12 cellular contexts compared by ENCODE assay signal in genomic region chr7:124996778-124997177, GRCh38.
A peak's percentile ranks its signal among the peaks of the same experiment; 100 is the strongest.
DNase-seq lines count a peak whose midpoint lies in the region; ATAC-seq, FAIRE-seq and TF ChIP-seq lines count a peak whose summit lies in the region.
"Had no signal": no experiment of that assay in that cellular context is flagged by ENCODE, and none has a peak within 500 bp of the region (broad histone marks: within the 10 kb centered on the region; RNA-seq: fewer than 3 reads in every experiment).

No MANE protein-coding gene starts in this region.

- no peak overlapping the region for H2AK5ac ChIP-seq in H1 (ENCODE audit: low read depth, low read length)

- H3K4me2 ChIP-seq in DND-41 (ENCODE audit: insufficient read depth, low read length) (no peak overlapping the region), H1 (ENCODE audit: insufficient read depth in 1 of 2, low read depth in 2 of 2, low read length in 2 of 2) (no peak overlapping the region)

- no peak overlapping the region for H3K14ac ChIP-seq in H1 (ENCODE audit: insufficient read length)

- H3K36me3 ChIP-seq in DND-41 (ENCODE audit: insufficient read depth, low read length) (no peaks in the 10 kb centered on the region), H1 (ENCODE audit: control insufficient read depth in 2 of 4, insufficient read depth in 4 of 4, low read length in 3 of 4) (no peaks in the 10 kb centered on the region)

- no peak overlapping the region for H2BK5ac ChIP-seq in H1 (ENCODE audit: low read depth, low read length)

- peak; percentile 60 to 62 for TF ChIP-seq RAD21 in H1 (IDR thresholded peaks at IDR 0.05 in 1 of 2, conservative IDR thresholded peaks at IDR 0.05 in 1 of 2; ENCODE audit: low read depth in 2 of 2, low read length in 2 of 2)

- TF ChIP-seq POLR2A in H1 (IDR thresholded peaks at IDR 0.05; ENCODE audit: control extremely low read depth in 1 of 2, low read depth in 2 of 2, low read length in 2 of 2), result no peak

- H2BK120ac ChIP-seq in H1 (replicated peaks; ENCODE audit: low read depth, low read length), result no peak overlapping the region

- H4K20me1 ChIP-seq in DND-41 (ENCODE audit: insufficient read depth, low read length) (no peaks in the 10 kb centered on the region), H1 (replicated peaks in 1 of 2; ENCODE audit: control insufficient read depth in 1 of 2, insufficient read depth in 2 of 2, low read length in 2 of 2) (no peaks in the 10 kb centered on the region)

- H4K5ac ChIP-seq in H1 (ENCODE audit: insufficient read length, low read depth, low read length), result no peak overlapping the region

- H3K27ac ChIP-seq in DND-41 (ENCODE audit: low read length) (no peak overlapping the region), H1 (ENCODE audit: low read depth, low read length) (no peak overlapping the region)
- H3K27ac ChIP-seq: epithelial cell of prostate had no signal

- H3K9me3 ChIP-seq in DND-41 (ENCODE audit: insufficient read depth, low read length, severe bottlenecking), result no peaks in the 10 kb centered on the region
- 0 out of 4 replicates have a peak, but pooled peaks cover 4 to 8% of the 10 kb centered on the region in 2 experiments for H3K9me3 ChIP-seq in H1 (ENCODE audit: insufficient read depth in 2 of 2, low read depth in 1 of 2, low read length in 1 of 2)

- H2BK15ac ChIP-seq in H1 (ENCODE audit: low read length), result no peak overlapping the region

- peak; percentile 65 for FAIRE-seq in H1 (lab: Jason Lieb, UNC)

- H2BK20ac ChIP-seq in H1 (ENCODE audit: low read length), result no peak overlapping the region

- H3K4me1 ChIP-seq in DND-41 (ENCODE audit: insufficient read depth, low read length) (no peaks in the 10 kb centered on the region), H1 (replicated peaks in 1 of 4; ENCODE audit: control insufficient read depth in 3 of 4, insufficient read depth in 4 of 4, low read length in 3 of 4) (no peaks in the 10 kb centered on the region)

- H3K9ac ChIP-seq in DND-41 (ENCODE audit: low read depth, low read length), result no peak overlapping the region
- no peak overlapping the region for H3K9ac ChIP-seq in H1 (replicated peaks in 1 of 4; ENCODE audit: extremely low read depth in 1 of 4, low read depth in 3 of 4, low read length in 3 of 4)

- 70% methylated on average over 4 of the region's 4 CpGs; no CpG with 5 or more reads in 1 of the 2 experiments for WGBS in H1 (ENCODE audit: extremely low coverage in 1 of 2, insufficient coverage in 1 of 2, insufficient read length in 1 of 2, insufficient replicate concordance in 2 of 2, low coverage in 1 of 2, low lambda C conversion rate in 2 of 2, missing lambda C conversion rate in 1 of 2), 2 experiments

- no peak for ATAC-seq in DND-41 (ENCODE audit: insufficient read depth, low read depth)
- peak; percentile 82 for ATAC-seq in GM19397 (IDR thresholded peaks at IDR 0.05; ENCODE audit: unreplicated experiment)
- ATAC-seq in GM18868 (IDR thresholded peaks at IDR 0.05; ENCODE audit: unreplicated experiment), result no peak
- ATAC-seq: activated CD4-positive, CD25-positive, alpha-beta regulatory T cell treated with anti-CD3 and anti-CD28 coated beads, Interleukin-2, amount 50 U/mL, for 24 hours; activated naive CD8-positive, alpha-beta T cell treated with anti-CD3 and anti-CD28 coated beads, Interleukin-2, amount 50 U/mL, for 24 hours; left ventricle myocardium superior had no signal

- CTCF ChIA-PET in H1 (lab: Charles Lee; ENCODE audit: partially characterized antibody), result interaction anchor here (0.6 to 1.8 kb wide), 14 partner anchors 10 to 1592 kb away, joined by 3 to 7 read pairs (median 3); no protein-coding TSS in a partner anchor

- no peak overlapping the region for H3K4ac ChIP-seq in H1 (replicated peaks; ENCODE audit: insufficient read length, low read depth, low read length)

- H3K27me3 ChIP-seq in DND-41 (ENCODE audit: insufficient read depth, low read length, poor library complexity) (no peaks in the 10 kb centered on the region), H1 (replicated peaks in 1 of 4; ENCODE audit: control insufficient read depth in 3 of 4, extremely low read depth in 1 of 4, insufficient read depth in 3 of 4, low read length in 3 of 4) (no peaks in the 10 kb centered on the region)

- H2BK12ac ChIP-seq in H1 (ENCODE audit: low read depth, low read length), result no peak overlapping the region

- H3K79me2 ChIP-seq in DND-41 (ENCODE audit: insufficient read depth, low read length), result no peaks in the 10 kb centered on the region
- H3K79me2 ChIP-seq in H1 (ENCODE audit: control insufficient read depth in 1 of 2, insufficient read depth in 2 of 2, low read length in 2 of 2), result no peaks in the 10 kb centered on the region

- H3K56ac ChIP-seq in H1 (replicated peaks; ENCODE audit: insufficient read length, low read depth, low read length), result no peak overlapping the region

- H3K18ac ChIP-seq in H1 (ENCODE audit: extremely low read depth, low read length), result no peak overlapping the region

- DNase-seq in DND-41 (no peak), H1 (ENCODE audit: low read depth in 1 of 2, low spot score in 2 of 2) (peak in 1 of 2 experiments; percentile 9), NCI-H1417 (lab: John Stamatoyannopoulos, UW) (no peak), pons (ENCODE audit: low spot score) (no peak), SKM-1 treated with dmso at 0.1 percent for 144 hours (lab: John Stamatoyannopoulos, UW; ENCODE audit: unreplicated experiment) (no peak)
- DNase-seq: activated naive CD8-positive, alpha-beta T cell treated with anti-CD3 and anti-CD28 coated beads, Interleukin-2, amount 50 U/mL, for 24 hours; left ventricle myocardium superior had no signal

- TF ChIP-seq CTCF in DND-41 (IDR thresholded peaks at IDR 0.05; ENCODE audit: borderline replicate concordance, extremely low read depth, low read length, poor library complexity, severe bottlenecking) (peak; percentile 12), LNCAP (IDR thresholded peaks at IDR 0.05) (peak; percentile 34; the same call in 1 of the 2 replicates), H1 (IDR thresholded peaks at IDR 0.05; ENCODE audit: control extremely low read depth in 1 of 3, insufficient read depth in 1 of 3, low read depth in 1 of 3, low read length in 3 of 3) (peak in 2 of 3 experiments; percentile 38 to 39; a peak in 3 of 4 replicates)

- no peak overlapping the region for H3K23ac ChIP-seq in H1 (ENCODE audit: insufficient read length)

- H4K8ac ChIP-seq in H1 (ENCODE audit: extremely low read depth, insufficient read depth, low read length), result no peak overlapping the region

- no peak for TF ChIP-seq EP300 in H1 (IDR thresholded peaks at IDR 0.05; ENCODE audit: borderline replicate concordance in 1 of 2, low read depth in 2 of 2, low read length in 2 of 2)

- no peak overlapping the region for H3K4me3 ChIP-seq in DND-41 (ENCODE audit: low read depth in 1 of 2, low read length in 2 of 2)
- H3K4me3 ChIP-seq in H1 (ENCODE audit: extremely low read depth in 1 of 4, insufficient read depth in 2 of 4, low read depth in 3 of 4, low read length in 4 of 4), result no peak overlapping the region

- no peaks in the 10 kb centered on the region for H3K23me2 ChIP-seq in H1 (ENCODE audit: low read depth, low read length)

- H4K91ac ChIP-seq in H1 (replicated peaks; ENCODE audit: insufficient read length, low read length), result no peak overlapping the region

- POLR2A ChIA-PET in H1 (lab: Charles Lee; ENCODE audit: partially characterized antibody), result no interaction called here

- no peaks in the 10 kb centered on the region for H3K79me1 ChIP-seq in H1 (ENCODE audit: low read depth, low read length)

- no peak overlapping the region for H2AFZ ChIP-seq in DND-41 (ENCODE audit: low read depth, low read length)
- H2AFZ ChIP-seq in H1 (ENCODE audit: low read length), result no peak overlapping the region

TF ChIP-seq in H1, 55 proteins besides CTCF, POLR2A, EP300 and RAD21:
- TF ChIP-seq GTF2F1 (IDR thresholded peaks at IDR 0.05; ENCODE audit: borderline replicate concordance, low read depth, low read length) (no peak), SUZ12 (IDR thresholded peaks at IDR 0.05; ENCODE audit: low read length) (no peak), CTBP2 (IDR thresholded peaks at IDR 0.05; ENCODE audit: borderline replicate concordance, insufficient read depth, insufficient read length, low read length) (no peak), NANOG (IDR thresholded peaks at IDR 0.05; ENCODE audit: insufficient read depth, low read depth, low read length, poor library complexity, severe bottlenecking) (no peak), KDM1A (IDR thresholded peaks at IDR 0.05; ENCODE audit: borderline replicate concordance, low read length) (no peak), NRF1 (IDR thresholded peaks at IDR 0.05; ENCODE audit: low read depth, low read length) (no peak), SRF (IDR thresholded peaks at IDR 0.05; ENCODE audit: low read depth, low read length) (no peak), BRCA1 (IDR thresholded peaks at IDR 0.05; ENCODE audit: low read depth, low read length) (no peak), ASH2L (IDR thresholded peaks at IDR 0.05; ENCODE audit: low read length) (no peak), CHD1 (IDR thresholded peaks at IDR 0.05; ENCODE audit: low read depth, low read length) (no peak)
